In the genomic region with DNA sequence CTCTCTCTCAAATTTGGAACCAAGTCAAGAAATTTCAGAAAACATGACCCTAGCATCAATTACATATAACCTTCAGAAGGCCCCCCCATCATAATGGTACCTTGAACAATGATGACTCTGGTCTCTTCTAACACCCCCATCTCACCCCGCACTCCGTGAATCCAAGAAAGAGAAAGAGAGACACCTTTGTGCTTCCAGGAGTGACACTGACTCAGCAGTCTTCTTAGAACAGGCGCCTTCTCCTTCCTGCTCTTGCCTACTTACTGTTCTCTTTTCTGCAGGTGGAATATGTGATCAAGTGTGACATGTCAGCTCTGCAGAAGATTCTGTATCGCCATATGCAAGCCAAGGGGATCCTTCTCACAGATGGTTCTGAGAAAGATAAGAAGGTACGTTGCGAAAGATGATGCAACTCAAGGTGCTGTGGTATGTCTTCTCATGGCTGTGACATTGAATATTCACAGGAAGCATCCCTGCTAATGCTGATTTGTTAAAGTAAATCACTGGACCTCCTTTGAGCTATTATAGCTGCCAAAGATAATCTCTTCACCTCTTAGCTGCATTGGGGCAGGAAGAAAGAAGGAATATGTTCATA, we compare ENCODE assay signal across 20 cellular contexts.
A peak's percentile ranks its signal among the peaks of the same experiment; 100 is the strongest.
DNase-seq lines count a peak whose midpoint lies in the region; ATAC-seq and TF ChIP-seq lines count a peak whose summit lies in the region.
"Had no signal": no experiment of that assay in that cellular context is flagged by ENCODE, and none has a peak within 500 bp of the region (broad histone marks: within the 10 kb centered on the region; RNA-seq: fewer than 3 reads in every experiment).

No MANE protein-coding gene starts in this region.

- DNase-seq in natural killer cell treated with Interleukin-12 subunit alpha and Interleukin-12 subunit beta and Interleukin-15 and Interleukin-18, amount 100 ng/mL, for 72 hours (ENCODE audit: low spot score) = no peak
- no peak for DNase-seq in natural killer cell
- no peak for DNase-seq in activated B cell treated with CpG ODN at 0.5 μM for 24 hours
- DNase-seq in fibroblast of villous mesenchyme (ENCODE audit: low read depth) = peak; percentile 32
- no peak for DNase-seq in NCI-H748 (lab: John Stamatoyannopoulos, UW; ENCODE audit: unreplicated experiment)
- no peak for DNase-seq in kidney tubule cell (ENCODE audit: low spot score)
- DNase-seq: ACHN, AML-193, COR-L47, H9, MV-4-11, NCI-H1417 treated with DMSO at 0.1 percent for 48 hours, NCI-H1930, NCI-H446 treated with DMSO at 0.1 percent for 48 hours, NCI-H748 treated with DMSO at 0.1 percent for 48 hours, RPMI8226, SIG-M5 had no signal

- no peak for ATAC-seq in natural killer cell treated with Interleukin-12 subunit alpha and Interleukin-12 subunit beta and Interleukin-15 and Interleukin-18, amount 100 ng/mL, for 72 hours
- ATAC-seq in natural killer cell (no peak), activated B cell treated with CpG ODN at 0.5 μM for 24 hours (ENCODE audit: low read depth) (no peak), HG03095 (IDR thresholded peaks at IDR 0.05; ENCODE audit: unreplicated experiment) (no peak)

- H3K27ac Mint-ChIP-seq in natural killer cell treated with Interleukin-12 subunit alpha and Interleukin-12 subunit beta and Interleukin-15 and Interleukin-18, amount 100 ng/mL, for 72 hours = peak overlapping the region; percentile 17 to 56
- H3K27ac Mint-ChIP-seq in natural killer cell (peak overlapping the region in 1 of 2 donors; percentile 20), activated B cell treated with CpG ODN at 0.5 μM for 24 hours (peak overlapping the region; percentile 3)

- no peaks in the 10 kb centered on the region for H3K9me3 Mint-ChIP-seq in natural killer cell treated with Interleukin-12 subunit alpha and Interleukin-12 subunit beta and Interleukin-15 and Interleukin-18, amount 100 ng/mL, for 72 hours
- H3K9me3 Mint-ChIP-seq in natural killer cell (no peaks in the 10 kb centered on the region), activated B cell treated with CpG ODN at 0.5 μM for 24 hours (peaks cover 2% of the 10 kb centered on the region)
- H3K9me3 Mint-ChIP-seq: CD14-positive monocyte, H9 had no signal

- CTCF ChIA-PET in activated B cell treated with CpG ODN at 0.5 μM for 24 hours (lab: Charles Lee) = no interaction called here

- no peak overlapping the region for H3K4me3 ChIP-seq in fibroblast of villous mesenchyme (ENCODE audit: low read depth, low read length)

- peaks cover 43% of the 10 kb centered on the region for H3K36me3 Mint-ChIP-seq in natural killer cell treated with Interleukin-12 subunit alpha and Interleukin-12 subunit beta and Interleukin-15 and Interleukin-18, amount 100 ng/mL, for 72 hours
- H3K36me3 Mint-ChIP-seq in natural killer cell (peaks cover 35% of the 10 kb centered on the region), activated B cell treated with CpG ODN at 0.5 μM for 24 hours (ENCODE audit: low read depth) (peaks cover 88% of the 10 kb centered on the region)

- peaks cover 3 to 12% of the 10 kb centered on the region in 2 donors for H3K4me1 Mint-ChIP-seq in natural killer cell treated with Interleukin-12 subunit alpha and Interleukin-12 subunit beta and Interleukin-15 and Interleukin-18, amount 100 ng/mL, for 72 hours (ENCODE audit: low read depth in 2 of 2)
- H3K4me1 Mint-ChIP-seq in natural killer cell = peaks cover 0 to 5% of the 10 kb centered on the region in 2 donors
- H3K4me1 Mint-ChIP-seq in activated B cell treated with CpG ODN at 0.5 μM for 24 hours = no peaks in the 10 kb centered on the region
- H3K4me1 Mint-ChIP-seq: CD14-positive monocyte had no signal

- no peaks in the 10 kb centered on the region for H3K27me3 Mint-ChIP-seq in natural killer cell treated with Interleukin-12 subunit alpha and Interleukin-12 subunit beta and Interleukin-15 and Interleukin-18, amount 100 ng/mL, for 72 hours
- H3K27me3 Mint-ChIP-seq in natural killer cell (ENCODE audit: low read depth in 2 of 2) = no peaks in the 10 kb centered on the region
- no peaks in the 10 kb centered on the region for H3K27me3 Mint-ChIP-seq in activated B cell treated with CpG ODN at 0.5 μM for 24 hours
- H3K27me3 Mint-ChIP-seq: IgD-negative memory B cell had no signal

- H3K4me3 Mint-ChIP-seq in natural killer cell treated with Interleukin-12 subunit alpha and Interleukin-12 subunit beta and Interleukin-15 and Interleukin-18, amount 100 ng/mL, for 72 hours = no peak overlapping the region
- no peak overlapping the region for H3K4me3 Mint-ChIP-seq in natural killer cell
- no peak overlapping the region for H3K4me3 Mint-ChIP-seq in activated B cell treated with CpG ODN at 0.5 μM for 24 hours
- H3K4me3 Mint-ChIP-seq: CD14-positive monocyte, H9, IgD-negative memory B cell had no signal

- POLR2A ChIA-PET in activated B cell treated with CpG ODN at 0.5 μM for 24 hours (lab: Charles Lee) = no interaction called here

- intact Hi-C loops in natural killer cell (cut with micrococcal nuclease) (no loop called here), activated B cell treated with CpG ODN at 0.5 μM for 24 hours (cut with micrococcal nuclease) (no loop called here)

- no peak for TF ChIP-seq CTCF in natural killer cell (IDR thresholded peaks at IDR 0.05)
- no peak for TF ChIP-seq CTCF in activated B cell treated with CpG ODN at 0.5 μM for 24 hours (IDR thresholded peaks at IDR 0.05)
- no peak for TF ChIP-seq CTCF in fibroblast of villous mesenchyme (IDR thresholded peaks at IDR 0.05; ENCODE audit: insufficient read depth, low read depth, low read length)
